Comparison of ENCODE assay signal across 20 cellular contexts in the genomic region with DNA sequence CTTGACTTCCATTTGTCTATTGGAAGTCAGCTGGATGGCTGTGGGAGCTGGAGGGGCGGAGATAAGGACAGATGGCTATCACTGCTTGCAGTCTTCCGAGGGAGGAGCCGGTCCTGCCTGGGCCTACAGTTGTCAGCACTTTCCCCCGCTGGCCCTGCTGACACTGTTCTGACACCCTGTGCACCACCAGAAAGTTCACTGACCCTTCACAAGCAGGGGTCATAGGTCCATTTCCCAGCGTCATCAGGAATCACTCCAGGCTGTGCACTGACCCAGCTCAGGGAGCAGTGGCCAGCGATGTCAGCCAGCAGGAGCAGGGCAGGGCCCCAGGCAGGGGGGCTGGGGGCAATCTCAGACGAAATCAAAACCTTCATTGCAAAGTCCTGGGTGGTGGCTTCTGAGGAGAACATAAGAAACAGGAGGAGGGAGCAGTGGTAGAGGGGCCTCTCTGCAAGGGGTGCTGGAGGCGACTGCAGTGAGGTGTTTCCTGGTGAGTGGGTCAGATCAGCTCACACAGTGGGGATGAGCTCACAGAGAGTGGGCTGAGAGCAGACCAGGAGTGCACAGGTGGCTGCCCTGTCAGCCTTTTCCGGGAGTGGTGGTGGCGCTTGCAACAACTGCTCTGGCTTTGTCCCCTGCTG. TPM values are rescaled to one million over a fixed set of nuclear protein-coding genes. Genes with fewer than 3 reads are reported as not detected.
DNase-seq lines count a peak whose midpoint lies in the region; ATAC-seq, FAIRE-seq and TF ChIP-seq lines count a peak whose summit lies in the region.
"Had no signal": no experiment of that assay in that cellular context is flagged by ENCODE, and none has a peak within 500 bp of the region (broad histone marks: within the 10 kb centered on the region; RNA-seq: fewer than 3 reads in every experiment).

No MANE protein-coding gene starts in this region.

- H3K9ac ChIP-seq in K562 (ENCODE audit: insufficient read depth in 1 of 2, low read depth in 2 of 2, low read length in 2 of 2) (peak overlapping the region in 1 of 2 experiments; percentile 68; a peak in 2 of 4 replicates), HepG2 (ENCODE audit: insufficient read depth, low read depth, low read length) (no peak overlapping the region)
- H3K9ac ChIP-seq: SK-N-SH had no signal

- no peak overlapping the region for H3K27ac Mint-ChIP-seq in stimulated activated effector memory CD8-positive, alpha-beta T cell treated with anti-CD3 and anti-CD28 coated beads, Interleukin-12 subunit alpha, Interleukin-12 subunit beta, amount 100 ng/mL, for 72 hours
- no peak overlapping the region for H3K27ac Mint-ChIP-seq in MCF 10A (ENCODE audit: low read depth, unreplicated experiment)
- no peak overlapping the region for H3K27ac Mint-ChIP-seq in activated T-helper 17 cell treated with anti-CD3 and anti-CD28 coated beads, Interleukin-2, amount 50 U/mL, for 72 hours

- H3K9me3 Mint-ChIP-seq in stimulated activated effector memory CD8-positive, alpha-beta T cell treated with anti-CD3 and anti-CD28 coated beads, Interleukin-12 subunit alpha, Interleukin-12 subunit beta, amount 100 ng/mL, for 72 hours: no peaks in the 10 kb centered on the region
- no peaks in the 10 kb centered on the region for H3K9me3 Mint-ChIP-seq in MCF 10A (ENCODE audit: unreplicated experiment)
- H3K9me3 Mint-ChIP-seq in activated T-helper 17 cell treated with anti-CD3 and anti-CD28 coated beads, Interleukin-2, amount 50 U/mL, for 72 hours: no peaks in the 10 kb centered on the region
- H3K9me3 Mint-ChIP-seq: stimulated activated naive CD8-positive, alpha-beta T cell treated with anti-CD3 and anti-CD28 coated beads, Interleukin-15, amount 100 ng/mL, for 72 hours had no signal

- CTCF ChIA-PET in K562 (lab: Yijun Ruan, JAX; ENCODE audit: low intra/inter-chr PET ratio) (no interaction called here), HepG2 (lab: Yijun Ruan, JAX; ENCODE audit: low intra/inter-chr PET ratio, low total read pairs) (no interaction called here), MCF 10A (lab: Yijun Ruan, JAX) (no interaction called here)

- intact Hi-C loops in K562 (cut with micrococcal nuclease): no loop called here
- intact Hi-C loops in HepG2 (cut with micrococcal nuclease; ENCODE audit: unreplicated experiment): no loop called here
- intact Hi-C loops in MCF 10A (cut with micrococcal nuclease): no loop called here

- TF ChIP-seq EP300 in K562 (IDR thresholded peaks at IDR 0.05; ENCODE audit: low read length): no peak
- no peak for TF ChIP-seq EP300 in HepG2 (IDR thresholded peaks at IDR 0.05; ENCODE audit: low read depth in 2 of 2, low read length in 2 of 2)
- TF ChIP-seq EP300 in HepG2 (CRISPR knock-in tag; IDR thresholded peaks at IDR 0.05; ENCODE audit: borderline replicate concordance): no peak

- no peak for TF ChIP-seq POLR2A in K562 (conservative IDR thresholded peaks at IDR 0.05)
- no peak for TF ChIP-seq POLR2A in HepG2 (IDR thresholded peaks at IDR 0.05; ENCODE audit: insufficient read depth in 1 of 2, low read depth in 2 of 2, low read length in 2 of 2)

- POLR2A ChIA-PET in K562 (lab: Yijun Ruan, JAX) (no interaction called here), HepG2 (lab: Yijun Ruan, JAX) (no interaction called here), MCF 10A (lab: Yijun Ruan, JAX) (interaction anchor here (0.7 kb wide), 1 partner anchor 26 kb away, joined by 3 read pairs; no protein-coding TSS in a partner anchor)

- DNase-seq in DMS 273 (lab: John Stamatoyannopoulos, UW; ENCODE audit: unreplicated experiment): peak; percentile 56
- no peak for DNase-seq in DMS 273 treated with DMSO at 0.1 percent for 48 hours (lab: John Stamatoyannopoulos, UW)
- DNase-seq in K562 (ENCODE audit: extremely low read depth in 1 of 4, low spot score in 3 of 4): peak; percentile 21 to 37 (median 26)
- no peak for DNase-seq in HepG2 (ENCODE audit: low spot score)
- DNase-seq in stimulated activated effector memory CD8-positive, alpha-beta T cell treated with anti-CD3 and anti-CD28 coated beads, Interleukin-12 subunit alpha, Interleukin-12 subunit beta, amount 100 ng/mL, for 72 hours (ENCODE audit: low spot score in 2 of 2): no peak
- no peak for DNase-seq in RCC 7860 (ENCODE audit: low spot score)
- no peak for DNase-seq in MCF 10A (ENCODE audit: unreplicated experiment)
- DNase-seq: activated gamma-delta T cell; dermis blood vessel endothelial cell; EL; mammary epithelial cell; NCI-H1105; NCI-H226; SK-N-SH; stimulated activated naive CD8-positive, alpha-beta T cell treated with anti-CD3 and anti-CD28 coated beads, Interleukin-15, amount 100 ng/mL, for 72 hours had no signal

- TF ChIP-seq CTCF in K562 (IDR thresholded peaks at IDR 0.05 in 2 of 3, conservative IDR thresholded peaks at IDR 0.05 in 1 of 3; ENCODE audit: insufficient read depth in 2 of 3, low read depth in 1 of 3, low read length in 3 of 3): no peak
- TF ChIP-seq CTCF in HepG2 (CRISPR knock-in tag; IDR thresholded peaks at IDR 0.05): no peak
- TF ChIP-seq CTCF in MCF 10A (IDR thresholded peaks at IDR 0.05; ENCODE audit: unreplicated experiment): no peak

- H3K4me3 Mint-ChIP-seq in stimulated activated effector memory CD8-positive, alpha-beta T cell treated with anti-CD3 and anti-CD28 coated beads, Interleukin-12 subunit alpha, Interleukin-12 subunit beta, amount 100 ng/mL, for 72 hours: no peak overlapping the region
- no peak overlapping the region for H3K4me3 Mint-ChIP-seq in MCF 10A (ENCODE audit: unreplicated experiment)
- no peak overlapping the region for H3K4me3 Mint-ChIP-seq in activated T-helper 17 cell treated with anti-CD3 and anti-CD28 coated beads, Interleukin-2, amount 50 U/mL, for 72 hours
- H3K4me3 Mint-ChIP-seq: stimulated activated naive CD8-positive, alpha-beta T cell treated with anti-CD3 and anti-CD28 coated beads, Interleukin-15, amount 100 ng/mL, for 72 hours had no signal

- H3K9me1 ChIP-seq in K562 (ENCODE audit: control insufficient read depth, insufficient read depth, low read length): no peaks in the 10 kb centered on the region

- H3K4me3 ChIP-seq in K562 (no peak overlapping the region), HepG2 (replicated peaks in 1 of 3; ENCODE audit: insufficient read depth in 1 of 3, low read depth in 2 of 3, low read length in 3 of 3) (no peak overlapping the region)
- H3K4me3 ChIP-seq: skin epidermis had no signal

- H3K79me2 ChIP-seq in K562 (ENCODE audit: control insufficient read depth, insufficient read depth, low read length) (no peaks in the 10 kb centered on the region), HepG2 (ENCODE audit: insufficient read depth, low read length) (no peaks in the 10 kb centered on the region)

- WGBS in K562 (ENCODE audit: insufficient coverage, low coverage, missing lambda C conversion rate): 1% methylated on average over 10 of the region's 10 CpGs
- WGBS in HepG2 (ENCODE audit: low lambda C conversion rate): 10% methylated on average over 10 of the region's 10 CpGs

- no peaks in the 10 kb centered on the region for H3K36me3 Mint-ChIP-seq in stimulated activated effector memory CD8-positive, alpha-beta T cell treated with anti-CD3 and anti-CD28 coated beads, Interleukin-12 subunit alpha, Interleukin-12 subunit beta, amount 100 ng/mL, for 72 hours
- H3K36me3 Mint-ChIP-seq in MCF 10A (ENCODE audit: insufficient read depth, unreplicated experiment): peaks cover 6% of the 10 kb centered on the region
- no peaks in the 10 kb centered on the region for H3K36me3 Mint-ChIP-seq in activated T-helper 17 cell treated with anti-CD3 and anti-CD28 coated beads, Interleukin-2, amount 50 U/mL, for 72 hours (ENCODE audit: low read depth)

- FAIRE-seq in K562 (lab: Jason Lieb, UNC) (no peak), HepG2 (lab: Jason Lieb, UNC) (no peak), RCC 7860 (lab: Jason Lieb, UNC) (no peak)

- in situ Hi-C loops in K562 (cut with MboI): no loop called here
- in situ Hi-C loops in HepG2 (cut with HindIII; ENCODE audit: extremely low pct_ligation_motif_present, low pct_unique_long_range_greater_than_20kb): no loop called here

- no peak overlapping the region for H3K4me2 ChIP-seq in K562 (ENCODE audit: insufficient read depth, low read length)
- H3K4me2 ChIP-seq in HepG2 (ENCODE audit: low read depth, low read length): peak overlapping the region; percentile 16; the same call in 1 of the 2 replicates
- H3K4me2 ChIP-seq: SK-N-SH had no signal

- H3K36me3 ChIP-seq in K562 (ENCODE audit: control insufficient read depth, insufficient read depth, low read length): no peaks in the 10 kb centered on the region
- H3K36me3 ChIP-seq in HepG2 (replicated peaks in 1 of 2; ENCODE audit: control insufficient read depth in 1 of 2, insufficient read depth in 2 of 2, low read length in 2 of 2): no peaks in the 10 kb centered on the region
- H3K36me3 ChIP-seq: neutrophil had no signal

- ATAC-seq in K562 (peak; percentile 68), HepG2 (peak; percentile 89)
- peak; percentile 48 for ATAC-seq in stimulated activated effector memory CD8-positive, alpha-beta T cell treated with anti-CD3 and anti-CD28 coated beads, Interleukin-12 subunit alpha, Interleukin-12 subunit beta, amount 100 ng/mL, for 72 hours
- ATAC-seq in activated T-helper 17 cell treated with anti-CD3 and anti-CD28 coated beads, Interleukin-2, amount 50 U/mL, for 72 hours (replicated peaks): no peak
- ATAC-seq: stimulated activated naive CD8-positive, alpha-beta T cell treated with anti-CD3 and anti-CD28 coated beads, Interleukin-15, amount 100 ng/mL, for 72 hours had no signal

- no peaks in the 10 kb centered on the region for H3K4me1 Mint-ChIP-seq in stimulated activated effector memory CD8-positive, alpha-beta T cell treated with anti-CD3 and anti-CD28 coated beads, Interleukin-12 subunit alpha, Interleukin-12 subunit beta, amount 100 ng/mL, for 72 hours
- H3K4me1 Mint-ChIP-seq in MCF 10A (ENCODE audit: insufficient read depth, unreplicated experiment): no peaks in the 10 kb centered on the region
- no peaks in the 10 kb centered on the region for H3K4me1 Mint-ChIP-seq in activated T-helper 17 cell treated with anti-CD3 and anti-CD28 coated beads, Interleukin-2, amount 50 U/mL, for 72 hours
- H3K4me1 Mint-ChIP-seq: stimulated activated naive CD8-positive, alpha-beta T cell treated with anti-CD3 and anti-CD28 coated beads, Interleukin-15, amount 100 ng/mL, for 72 hours had no signal

- H3K27me3 ChIP-seq in K562 (ENCODE audit: control insufficient read depth in 2 of 2, insufficient read depth in 2 of 2, low read length in 2 of 2) (peaks cover 2 to 26% of the 10 kb centered on the region in 2 experiments), HepG2 (ENCODE audit: control insufficient read depth in 1 of 2, insufficient read depth in 2 of 2, low read length in 2 of 2) (no peaks in the 10 kb centered on the region)

- TF ChIP-seq RAD21 in K562 (CRISPR knock-in tag; conservative IDR thresholded peaks at IDR 0.05 in 1 of 2, IDR thresholded peaks at IDR 0.05 in 1 of 2) (no peak), HepG2 (CRISPR knock-in tag; IDR thresholded peaks at IDR 0.05) (no peak)

- H4K20me1 ChIP-seq in K562 (replicated peaks; ENCODE audit: control insufficient read depth, insufficient read depth, low read length) (no peaks in the 10 kb centered on the region; the same call in 1 of the 2 replicates), HepG2 (ENCODE audit: insufficient read depth, low read length) (no peaks in the 10 kb centered on the region)

- H3K9me3 ChIP-seq in K562 (replicated peaks; ENCODE audit: control insufficient read depth, insufficient read depth, low read depth, low read length): no peaks in the 10 kb centered on the region
- H3K9me3 ChIP-seq in HepG2 (ENCODE audit: low read length): no peaks in the 10 kb centered on the region
- H3K9me3 ChIP-seq: neutrophil, SK-N-SH had no signal

- H3K4me1 ChIP-seq in K562 (replicated peaks in 1 of 2; ENCODE audit: control insufficient read depth in 2 of 2, insufficient read depth in 2 of 2, low read length in 2 of 2) (peaks cover 3 to 7% of the 10 kb centered on the region in 2 experiments; a peak in 3 of 5 replicates), HepG2 (ENCODE audit: insufficient read depth, low read length) (peaks cover 20% of the 10 kb centered on the region)

- no peak overlapping the region for H3K27ac ChIP-seq in K562 (ENCODE audit: extremely low read depth, low read depth, low read length)
- H3K27ac ChIP-seq in HepG2 (ENCODE audit: extremely low read length, insufficient read depth, low read length): no peak overlapping the region
- H3K27ac ChIP-seq: 22Rv1, C4-2B, neutrophil, skin epidermis had no signal

- BruUV-seq in K562 (replicated peaks; lab: Mats Ljungman, UMichigan) (no TSS peak), HepG2 (replicated peaks; lab: Mats Ljungman, UMichigan) (no TSS peak), MCF 10A (replicated peaks; lab: Mats Ljungman, UMichigan) (no TSS peak)

- H3K27me3 Mint-ChIP-seq in MCF 10A (ENCODE audit: insufficient read depth, unreplicated experiment): peaks cover 42% of the 10 kb centered on the region
- H3K27me3 Mint-ChIP-seq in activated T-helper 17 cell treated with anti-CD3 and anti-CD28 coated beads, Interleukin-2, amount 50 U/mL, for 72 hours: peaks cover 35% of the 10 kb centered on the region

- H2AFZ ChIP-seq in K562 (ENCODE audit: low read depth, low read length) (no peak overlapping the region), HepG2 (ENCODE audit: low read length) (no peak overlapping the region)

RNA-seq across cellular contexts. Expression of a gene that starts 26.5 kb away (rescaled TPM):
- not detected in 2 replicates for total RNA-seq in K562 (2011; cell fraction: chromatin; rRNA removed; ENCODE audit: low replicate concordance)
- total RNA-seq in K562 (2011; cell fraction: nucleolus; rRNA removed): not detected in 2 replicates
- not detected in 2 replicates for total RNA-seq in K562 (2011; cell fraction: nucleoplasm; rRNA removed)
- total RNA-seq in K562 (2014; rRNA removed) (not detected in 2 replicates), K562 (2014; rRNA removed; fragmentation: Illumina TruSeq; extraction: Trizol) (not detected in 2 replicates), K562 (2015; rRNA removed; fragmentation: Illumina TruSeq; extraction: Trizol) (not detected in 2 replicates), K562 (2021) (0.16 TPM in 1 of 2 replicates, not detected in the other), HepG2 (2016; rRNA removed; fragmentation: Illumina TruSeq; extraction: Trizol) (0.04 and 0.07 TPM in 2 replicates), MCF 10A (2022) (11.6 and 16.8 TPM in 2 replicates)
- polyA plus RNA-seq in K562 (2011; rRNA removed) (not detected in 2 replicates), K562 (2014; fragmentation: Illumina TruSeq; extraction: Trizol) (not detected in 2 replicates), K562 (2014; fragmentation: Nextera tagmentation; extraction: Ambion mirVana) (under 1 TPM in 1 of 2 experiments, not detected in 1; 0.03 TPM), K562 (2014; rRNA removed) (0.03 TPM in 1 of 2 replicates, not detected in the other), HepG2 (2011; rRNA removed) (0.03 TPM in 2 replicates)
- polyA plus RNA-seq in K562 (2011; cell fraction: cytosol; rRNA removed): not detected in 2 replicates
- polyA plus RNA-seq in K562 (2011; cell fraction: nucleus; rRNA removed): not detected in 2 replicates
- 0.06 TPM in 1 of 2 replicates, not detected in the other for polyA plus RNA-seq in K562 (2012)
- not detected in 2 replicates for polyA minus RNA-seq in K562 (2011; rRNA and poly(A)+ RNA removed)
- not detected in 2 replicates for polyA minus RNA-seq in K562 (2011; cell fraction: cytosol; rRNA and poly(A)+ RNA removed)
- not detected in 2 replicates for polyA minus RNA-seq in K562 (2011; cell fraction: nucleus; rRNA and poly(A)+ RNA removed)
- 0.26 TPM in 1 of 2 replicates, not detected in the other for total RNA-seq in HepG2 (2016; cell fraction: cytosol; rRNA removed; fragmentation: Illumina TruSeq; extraction: Trizol; ENCODE audit: low read depth)
- total RNA-seq in HepG2 (2016; cell fraction: insoluble cytoplasmic fraction; rRNA removed; fragmentation: Illumina TruSeq; extraction: Trizol): 0.28 and 0.30 TPM in 2 replicates
- total RNA-seq in HepG2 (2016; cell fraction: membrane; rRNA removed; fragmentation: Illumina TruSeq; extraction: Trizol): 0.09 and 0.17 TPM in 2 replicates
- 0.19 and 0.34 TPM in 2 replicates for total RNA-seq in HepG2 (2016; cell fraction: nucleus; rRNA removed; fragmentation: Illumina TruSeq; extraction: Trizol)
- polyA plus RNA-seq in HepG2 (2011; cell fraction: cytosol; rRNA removed): 0.01 and 0.04 TPM in 2 replicates
- 0.03 and 0.43 TPM in 2 replicates for polyA plus RNA-seq in HepG2 (2011; cell fraction: nucleus; rRNA removed)
- 0.08 and 0.09 TPM in 2 replicates for polyA plus RNA-seq in HepG2 (2012)
- not detected in 2 replicates for polyA plus RNA-seq in HepG2 (2016; cell fraction: cytosol; fragmentation: Illumina TruSeq; extraction: Trizol; ENCODE audit: low read depth)
- polyA plus RNA-seq in HepG2 (2016; cell fraction: insoluble cytoplasmic fraction; fragmentation: Illumina TruSeq; extraction: Trizol; ENCODE audit: low read depth): 0.08 TPM in 1 of 2 replicates, not detected in the other
- polyA plus RNA-seq in HepG2 (2016; cell fraction: membrane; fragmentation: Illumina TruSeq; extraction: Trizol; ENCODE audit: low read depth): not detected in 2 replicates
- polyA plus RNA-seq in HepG2 (2016; cell fraction: nucleus; fragmentation: Illumina TruSeq; extraction: Trizol; ENCODE audit: insufficient read depth, low read depth): 0.12 and 0.20 TPM in 2 replicates
- 0.26 and 1.6 TPM in 2 replicates for polyA minus RNA-seq in HepG2 (2011; rRNA and poly(A)+ RNA removed; ENCODE audit: low replicate concordance)
- polyA minus RNA-seq in HepG2 (2011; cell fraction: cytosol; rRNA and poly(A)+ RNA removed): not detected in 2 replicates
- 0.13 and 0.62 TPM in 2 replicates for polyA minus RNA-seq in HepG2 (2011; cell fraction: nucleus; rRNA and poly(A)+ RNA removed)
- total RNA-seq in activated T-helper 17 cell treated with anti-CD3 and anti-CD28 coated beads, Interleukin-2, amount 50 U/mL, for 72 hours: 1 to 10 TPM; 2.5 to 7.8 TPM

Comparison
In these comparisons a context has a peak if more than half of its experiments do, and no peak if none do; other contexts are left out.
1. DNase-seq: peak in DMS 273 (single experiment) and K562 (4 of 4); none in DMS 273 treated with DMSO at 0.1 percent for 48 hours (single experiment), HepG2 (single experiment), stimulated activated effector memory CD8-positive, alpha-beta T cell treated with anti-CD3 and anti-CD28 coated beads, Interleukin-12 subunit alpha, Interleukin-12 subunit beta, amount 100 ng/mL, for 72 hours (0 of 2), RCC 7860 (single experiment) and MCF 10A (single experiment).